In the genomic region with DNA sequence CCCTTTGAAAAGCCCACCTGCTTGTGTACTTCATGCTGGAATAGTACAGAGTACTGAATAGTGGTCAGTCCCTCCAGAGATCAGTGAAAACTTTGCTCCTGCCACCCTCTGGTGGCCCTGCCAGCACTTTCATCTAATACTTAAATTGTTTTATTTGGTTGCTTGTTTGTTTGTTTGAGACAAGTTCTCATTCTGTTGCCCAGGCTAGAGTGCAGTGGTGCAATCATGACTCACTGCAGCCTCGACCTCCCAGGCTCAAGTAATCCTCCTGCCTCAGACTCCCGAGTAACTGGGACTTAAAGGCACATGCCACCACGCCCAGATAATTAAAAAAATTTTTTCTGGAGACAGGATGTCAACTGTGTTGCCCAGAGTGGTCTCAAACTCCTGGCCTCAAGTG, we compare ENCODE assay signal across 2 cellular contexts.
TF ChIP-seq lines count a peak whose summit lies in the region.

No MANE protein-coding gene starts in this region.

TF ChIP-seq in K562, 482 proteins besides CTCF, POLR2A, EP300 and RAD21:
- TF ChIP-seq CEBPG (CRISPR knock-in tag; IDR thresholded peaks at IDR 0.05): peak; percentile 65
- no peak for TF ChIP-seq CEBPG (tag; conservative IDR thresholded peaks at IDR 0.05 in 1 of 2, IDR thresholded peaks at IDR 0.05 in 1 of 2)
- TF ChIP-seq, protein P1, sequence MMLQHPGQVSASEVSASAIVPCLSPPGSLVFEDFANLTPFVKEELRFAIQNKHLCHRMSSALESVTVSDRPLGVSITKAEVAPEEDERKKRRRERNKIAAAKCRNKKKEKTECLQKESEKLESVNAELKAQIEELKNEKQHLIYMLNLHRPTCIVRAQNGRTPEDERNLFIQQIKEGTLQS (IDR thresholded peaks at IDR 0.05): peak; percentile 61
- TF ChIP-seq, protein P1 (CRISPR knock-in tag; conservative IDR thresholded peaks at IDR 0.05): no peak
- 0 out of 2 replicates have a peak, but pooled peaks have one; percentile 27 for TF ChIP-seq FOSL1 (tag; conservative IDR thresholded peaks at IDR 0.05)
- TF ChIP-seq MCM5 (IDR thresholded peaks at IDR 0.05; ENCODE audit: low read depth): no peak
- TF ChIP-seq HDAC3 (IDR thresholded peaks at IDR 0.05; ENCODE audit: borderline replicate concordance, partially characterized antibody): no peak

TF ChIP-seq in liver, 16 proteins besides CTCF, POLR2A, EP300 and RAD21:
- TF ChIP-seq GABPA (IDR thresholded peaks at IDR 0.05 in 1 of 2, conservative IDR thresholded peaks at IDR 0.05 in 1 of 2) (no peak), TAF1 (conservative IDR thresholded peaks at IDR 0.05) (no peak), JUND (IDR thresholded peaks at IDR 0.05) (peak in 1 of 2 donors; percentile 42), SP1 (IDR thresholded peaks at IDR 0.05) (no peak), YY1 (IDR thresholded peaks at IDR 0.05) (no peak), HNF4A (conservative IDR thresholded peaks at IDR 0.05) (no peak), HNF4G (IDR thresholded peaks at IDR 0.05) (no peak), FOXA1 (IDR thresholded peaks at IDR 0.05) (no peak)
- TF ChIP-seq, protein P2, sequence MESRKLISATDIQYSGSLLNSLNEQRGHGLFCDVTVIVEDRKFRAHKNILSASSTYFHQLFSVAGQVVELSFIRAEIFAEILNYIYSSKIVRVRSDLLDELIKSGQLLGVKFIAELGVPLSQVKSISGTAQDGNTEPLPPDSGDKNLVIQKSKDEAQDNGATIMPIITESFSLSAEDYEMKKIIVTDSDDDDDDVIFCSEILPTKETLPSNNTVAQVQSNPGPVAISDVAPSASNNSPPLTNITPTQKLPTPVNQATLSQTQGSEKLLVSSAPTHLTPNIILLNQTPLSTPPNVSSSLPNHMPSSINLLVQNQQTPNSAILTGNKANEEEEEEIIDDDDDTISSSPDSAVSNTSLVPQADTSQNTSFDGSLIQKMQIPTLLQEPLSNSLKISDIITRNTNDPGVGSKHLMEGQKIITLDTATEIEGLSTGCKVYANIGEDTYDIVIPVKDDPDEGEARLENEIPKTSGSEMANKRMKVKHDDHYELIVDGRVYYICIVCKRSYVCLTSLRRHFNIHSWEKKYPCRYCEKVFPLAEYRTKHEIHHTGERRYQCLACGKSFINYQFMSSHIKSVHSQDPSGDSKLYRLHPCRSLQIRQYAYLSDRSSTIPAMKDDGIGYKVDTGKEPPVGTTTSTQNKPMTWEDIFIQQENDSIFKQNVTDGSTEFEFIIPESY (IDR thresholded peaks at IDR 0.05): no peak
- TF ChIP-seq, protein P1 (IDR thresholded peaks at IDR 0.05): peak; percentile 36
